In genomic region chr9:91193658-91194391, GRCh38 we compare ENCODE assay signal across 8 cellular contexts.
A peak's percentile ranks its signal among the peaks of the same experiment; 100 is the strongest.
DNase-seq lines count a peak whose midpoint lies in the region; ATAC-seq, FAIRE-seq and TF ChIP-seq lines count a peak whose summit lies in the region.

No MANE protein-coding gene starts in this region.

- FAIRE-seq in kidney (lab: Jason Lieb, UNC): no peak

- H3K4me1 ChIP-seq in HCT116 (ENCODE audit: control insufficient read depth in 1 of 2, insufficient read depth in 2 of 2, low read length in 2 of 2) (peaks cover 62 to 83% of the 10 kb centered on the region in 2 experiments), kidney (ENCODE audit: control insufficient read depth in 1 of 2, insufficient read depth in 1 of 2, low read depth in 1 of 2, low read length in 2 of 2) (peaks cover 46 to 65% of the 10 kb centered on the region in 2 donors)

- H2AFZ ChIP-seq in HCT116 (ENCODE audit: low read depth, low read length, poor library complexity, severe bottlenecking): no peak overlapping the region

- RAD21 ChIA-PET in HCT116 (lab: Charles Lee; ENCODE audit: low non-redundant PET in 1 of 2, low total read pairs in 2 of 2, uncharacterized antibody in 2 of 2, unreplicated experiment in 2 of 2): no interaction called here

- no peaks in the 10 kb centered on the region for H3K79me2 ChIP-seq in HCT116 (ENCODE audit: insufficient read depth, low read length)

- H3K27ac ChIP-seq in HCT116 (ENCODE audit: low read depth, low read length) (peak overlapping the region; percentile 100), kidney (ENCODE audit: low read depth in 2 of 2, low read length in 2 of 2) (peak overlapping the region; percentile 99 to 100)

- peak; percentile 58 for DNase-seq in GM04503 (ENCODE audit: low read depth)
- peak; percentile 64 for DNase-seq in HCT116 (ENCODE audit: low read depth, low spot score)
- DNase-seq in NCI-H1092 treated with DMSO at 0.1 percent for 48 hours (lab: John Stamatoyannopoulos, UW): peak; percentile 59
- DNase-seq in central memory CD4-positive, alpha-beta T cell: peak; percentile 63
- DNase-seq in kidney: peak; percentile 97
- DNase-seq in stimulated activated CD4-positive, alpha-beta T cell treated with anti-CD3 and anti-CD28 coated beads, Interleukin-12 subunit alpha, Interleukin-12 subunit beta, amount 100 ng/mL, for 48 hours (ENCODE audit: low read depth in 2 of 3, low spot score in 1 of 3): peak; percentile 76 to 91 (median 87)
- no peak for DNase-seq in T1000 (lab: John Stamatoyannopoulos, UW)

- CTCF ChIA-PET in HCT116 (lab: Charles Lee): no interaction called here

- TF ChIP-seq CTCF in HCT116 (IDR thresholded peaks at IDR 0.05 in 2 of 3, conservative IDR thresholded peaks at IDR 0.05 in 1 of 3; ENCODE audit: borderline replicate concordance in 1 of 3, insufficient read depth in 1 of 3, low read depth in 2 of 3, low read length in 2 of 3) (no peak), kidney (IDR thresholded peaks at IDR 0.05; ENCODE audit: borderline replicate concordance, extremely low read depth, insufficient read depth) (peak; percentile 4)

- H3K4me3 ChIP-seq in HCT116 (replicated peaks in 1 of 2; ENCODE audit: low read depth in 1 of 2, low read length in 2 of 2) (peak overlapping the region; percentile 42 to 58), kidney (ENCODE audit: low read length in 2 of 2) (peak overlapping the region; percentile 56 to 65)

- TF ChIP-seq POLR2A in HCT116 (IDR thresholded peaks at IDR 0.05; ENCODE audit: borderline replicate concordance, extremely low read depth, insufficient read depth, insufficient read length): no peak

- no peaks in the 10 kb centered on the region for H3K9me2 ChIP-seq in HCT116 (ENCODE audit: insufficient read depth)

- peak; percentile 56 for ATAC-seq in HCT116
- peak; percentile 57 to 66 for ATAC-seq in activated CD4-positive, CD25-positive, alpha-beta regulatory T cell treated with anti-CD3 and anti-CD28 coated beads, Interleukin-2, amount 50 U/mL, for 24 hours

- H3K9ac ChIP-seq in HCT116 (ENCODE audit: low read length) (peak overlapping the region; percentile 85), kidney (ENCODE audit: low read length in 2 of 2) (peak overlapping the region; percentile 88 to 91)

- peak overlapping the region; percentile 91 for H3K4me2 ChIP-seq in HCT116 (ENCODE audit: low read length)

- H3K9me3 ChIP-seq in HCT116 (ENCODE audit: control insufficient read depth in 1 of 2, insufficient read depth in 1 of 2, low read depth in 1 of 2, low read length in 2 of 2) (no peaks in the 10 kb centered on the region), kidney (ENCODE audit: control insufficient read depth in 1 of 2, low read length in 2 of 2) (no peaks in the 10 kb centered on the region)

- POLR2A ChIA-PET in HCT116 (lab: Charles Lee): no interaction called here

- no peak for TF ChIP-seq RAD21 in HCT116 (IDR thresholded peaks at IDR 0.05; ENCODE audit: low read depth)

- intact Hi-C loops in HCT116 (cut with micrococcal nuclease) (loop anchor here (5.0 to 10.0 kb wide), 2 partner anchors 171 to 223 kb away; partner anchors contain the start of gene AUH), kidney (cut with DNase I) (no loop called here)

- no peaks in the 10 kb centered on the region for H3K36me3 ChIP-seq in HCT116 (ENCODE audit: control insufficient read depth in 1 of 2, insufficient read depth in 2 of 2, low read length in 2 of 2)
- H3K36me3 ChIP-seq in kidney (ENCODE audit: control insufficient read depth in 1 of 2, insufficient read depth in 2 of 2, low read length in 2 of 2): no peaks in the 10 kb centered on the region

- no peaks in the 10 kb centered on the region for H3K27me3 ChIP-seq in HCT116 (ENCODE audit: insufficient read depth, low read length)

- TSS peak; percentile 71 for BruUV-seq in HCT116 (replicated peaks; lab: Mats Ljungman, UMichigan)

- no peaks in the 10 kb centered on the region for H4K20me1 ChIP-seq in HCT116 (ENCODE audit: insufficient read depth)

TF ChIP-seq in HCT116, 20 proteins besides CTCF, POLR2A, EP300 and RAD21:
- TF ChIP-seq SRF (IDR thresholded peaks at IDR 0.05; ENCODE audit: low read depth) (no peak), EZH2 (IDR thresholded peaks at IDR 0.05) (no peak), TCF7L2 (IDR thresholded peaks at IDR 0.05; ENCODE audit: borderline replicate concordance, extremely low read depth, insufficient read depth, insufficient read length) (peak; percentile 94), SIN3A (IDR thresholded peaks at IDR 0.05; ENCODE audit: low read depth) (no peak), EGR1 (IDR thresholded peaks at IDR 0.05; ENCODE audit: low read depth) (no peak), JUND (IDR thresholded peaks at IDR 0.05) (no peak), CBX3 (IDR thresholded peaks at IDR 0.05; ENCODE audit: low read depth) (no peak), ZNF274 (IDR thresholded peaks at IDR 0.05; ENCODE audit: low read depth, low read length) (no peak), POLR2AphosphoS5 (IDR thresholded peaks at IDR 0.05; ENCODE audit: low read depth, low read length) (peak; percentile 57), ZBTB33 (IDR thresholded peaks at IDR 0.05; ENCODE audit: extremely low read depth, insufficient replicate concordance, low read length) (no peak), ELF1 (IDR thresholded peaks at IDR 0.05; ENCODE audit: borderline replicate concordance, low read depth) (no peak), ZFX (IDR thresholded peaks at IDR 0.05) (no peak), CEBPB (IDR thresholded peaks at IDR 0.05; ENCODE audit: low read depth) (no peak)
